8 cellular contexts compared by ENCODE assay signal in genomic region chr1:197399691-197400521, GRCh38.
DNase-seq lines count a peak whose midpoint lies in the region; ATAC-seq and TF ChIP-seq lines count a peak whose summit lies in the region.

No MANE protein-coding gene starts in this region.

- H3K27ac ChIP-seq in DND-41 (ENCODE audit: low read length) (no peak overlapping the region), left lung (no peak overlapping the region)

- H3K4me3 ChIP-seq in DND-41 (ENCODE audit: low read depth in 1 of 2, low read length in 2 of 2) (no peak overlapping the region), adipocyte (ENCODE audit: low read length) (no peak overlapping the region), left lung (no peak overlapping the region)

- ATAC-seq in DND-41 (ENCODE audit: insufficient read depth, low read depth) = peak; percentile 67
- ATAC-seq in GM19328 (IDR thresholded peaks at IDR 0.05; ENCODE audit: unreplicated experiment) = peak; percentile 73
- ATAC-seq in HG03378 (IDR thresholded peaks at IDR 0.05; ENCODE audit: unreplicated experiment) = peak; percentile 86
- ATAC-seq in left lung = peak; percentile 50

- H3K27me3 ChIP-seq in DND-41 (ENCODE audit: insufficient read depth, low read length, poor library complexity) (no peaks in the 10 kb centered on the region), adipocyte (replicated peaks; ENCODE audit: control insufficient read depth, insufficient read depth, low read length) (peaks cover 6% of the 10 kb centered on the region), left lung (no peaks in the 10 kb centered on the region)

- no peaks in the 10 kb centered on the region for H3K79me2 ChIP-seq in DND-41 (ENCODE audit: insufficient read depth, low read length)

- TF ChIP-seq CTCF in DND-41 (IDR thresholded peaks at IDR 0.05; ENCODE audit: borderline replicate concordance, extremely low read depth, low read length, poor library complexity, severe bottlenecking) (peak; percentile 74), left lung (IDR thresholded peaks at IDR 0.05) (no peak)

- H3K36me3 ChIP-seq in DND-41 (ENCODE audit: insufficient read depth, low read length) (no peaks in the 10 kb centered on the region), adipocyte (ENCODE audit: control insufficient read depth, insufficient read depth, low read length, severe bottlenecking) (no peaks in the 10 kb centered on the region), left lung (no peaks in the 10 kb centered on the region)

- no peak overlapping the region for H3K4me2 ChIP-seq in DND-41 (ENCODE audit: insufficient read depth, low read length)

- peak; percentile 44 for DNase-seq in DND-41
- peak; percentile 73 for DNase-seq in NCI-H460 (ENCODE audit: extremely low read depth, low read depth)
- DNase-seq in adipocyte (ENCODE audit: low read depth) = peak; percentile 58
- DNase-seq in left lung = no peak
- no peak for DNase-seq in pons (ENCODE audit: low spot score)
- no peak for DNase-seq in mucosa of gallbladder (ENCODE audit: low spot score)

- H3K9ac ChIP-seq in DND-41 (ENCODE audit: low read depth, low read length) = no peak overlapping the region
- H3K9ac ChIP-seq in adipocyte (ENCODE audit: low read length) = no peak overlapping the region

- H3K9me3 ChIP-seq in DND-41 (ENCODE audit: insufficient read depth, low read length, severe bottlenecking) (no peaks in the 10 kb centered on the region), adipocyte (ENCODE audit: control insufficient read depth, low read length) (no peaks in the 10 kb centered on the region), left lung (no peaks in the 10 kb centered on the region)

- H2AFZ ChIP-seq in DND-41 (ENCODE audit: low read depth, low read length) = no peak overlapping the region

- no peaks in the 10 kb centered on the region for H4K20me1 ChIP-seq in DND-41 (ENCODE audit: insufficient read depth, low read length)

- H3K4me1 ChIP-seq in DND-41 (ENCODE audit: insufficient read depth, low read length) (no peaks in the 10 kb centered on the region), adipocyte (ENCODE audit: control insufficient read depth, insufficient read depth, low read length) (no peaks in the 10 kb centered on the region), left lung (no peaks in the 10 kb centered on the region)

- intact Hi-C loops in left lung (cut with DNase I) = no loop called here

Comparison
In these comparisons a context has a peak if more than half of its experiments do, and no peak if none do; other contexts are left out.
1. DNase-seq: peak in DND-41 (single experiment), NCI-H460 (single experiment) and adipocyte (single experiment); none in left lung (0 of 2), pons (single experiment) and mucosa of gallbladder (single experiment).
2. Peak in every context shown above with its lines, with median percentiles within 50 percentile points of each other: ATAC-seq.